33 cellular contexts compared by ENCODE assay signal in the genomic region with DNA sequence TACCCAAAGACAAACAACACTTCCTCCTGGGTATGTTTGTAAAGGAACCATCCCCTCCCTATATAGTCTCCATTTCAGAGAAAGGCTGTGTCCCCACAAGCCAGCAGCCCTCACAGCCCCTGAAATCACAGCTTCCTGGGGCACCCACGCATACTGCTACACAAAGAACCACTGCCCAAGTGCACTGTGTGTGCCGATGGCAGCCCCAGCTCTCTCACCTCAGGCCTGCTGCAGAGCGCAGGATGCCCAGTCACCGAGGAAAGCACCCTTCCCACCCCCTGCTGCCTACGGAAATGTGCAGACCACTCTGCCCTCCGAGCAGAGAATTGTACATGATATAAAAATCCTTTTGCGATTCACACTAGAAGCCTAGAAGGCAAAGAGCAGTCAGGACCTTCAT. TPM values are rescaled to one million over a fixed set of nuclear protein-coding genes. Genes with fewer than 3 reads are reported as not detected.
"Had no signal": no experiment of that assay in that cellular context is flagged by ENCODE, and none has a peak within 500 bp of the region (broad histone marks: within the 10 kb centered on the region; RNA-seq: fewer than 3 reads in every experiment).

No MANE protein-coding gene starts in this region.

- H3K27me3 Mint-ChIP-seq: naive B cell had no signal

- H3K4me1 ChIP-seq: left lung, pancreas, prostate gland, suprapubic skin, upper lobe of right lung had no signal

- ATAC-seq: left colon, left lung, natural killer cell, pancreas, right cardiac atrium, sciatic nerve, upper lobe of right lung had no signal

- H3K36me3 ChIP-seq: left lung, pancreas, prostate gland, suprapubic skin, thoracic aorta, tibial artery, upper lobe of right lung had no signal

- DNase-seq: hypothalamus; immature natural killer cell; kidney; left colon; left lung; mesendoderm; naive B cell; natural killer cell; nephron progenitor cell; nucleus accumbens; pancreas; retina; right cardiac atrium; stimulated activated CD4-positive, alpha-beta T cell treated with anti-CD3 and anti-CD28 coated beads, Interleukin-12 subunit alpha, Interleukin-12 subunit beta, amount 100 ng/mL, for 4 hours; stimulated activated CD4-positive, alpha-beta T cell treated with anti-CD3 and anti-CD28 coated beads, Interleukin-15, amount 100 ng/mL, for 24 hours; stimulated activated CD4-positive, alpha-beta T cell treated with anti-CD3 and anti-CD28 coated beads, Interleukin-2, amount 100 ng/mL, for 24 hours; stimulated activated CD4-positive, alpha-beta T cell treated with anti-CD3 and anti-CD28 coated beads, Interleukin-4, amount 100 ng/mL, for 1 hour; stimulated activated naive CD4-positive, alpha-beta T cell; tibial artery; trophoblast cell; upper lobe of right lung had no signal

- H3K27ac ChIP-seq: left lung, pancreas, prostate gland, skin epidermis, suprapubic skin, thoracic aorta, tibial artery, upper lobe of right lung had no signal

- H3K4me3 ChIP-seq: left lung, lung, pancreas, prostate gland, skin epidermis, suprapubic skin, thoracic aorta, tibial artery, upper lobe of right lung had no signal

- H3K9me3 ChIP-seq: left lung, pancreas, prostate gland, suprapubic skin, thoracic aorta, tibial artery, upper lobe of right lung had no signal

- H3K27ac Mint-ChIP-seq: immature natural killer cell; mesothelial cell of epicardium; natural killer cell; nephron progenitor cell; stimulated activated naive CD8-positive, alpha-beta T cell treated with anti-CD3 and anti-CD28 coated beads, Interleukin-15, Interleukin-2, amounts not matched to agents 100 ng/mL and 50 ng/mL, for 24 hours had no signal

- FAIRE-seq: islet of Langerhans, kidney, pancreas, urothelium cell line had no signal

- H3K27me3 ChIP-seq: left lung, pancreas, suprapubic skin, tibial artery, upper lobe of right lung had no signal

- H3K4me3 Mint-ChIP-seq: immature natural killer cell; mesothelial cell of epicardium; naive B cell; natural killer cell; nephron progenitor cell; stimulated activated naive CD8-positive, alpha-beta T cell treated with anti-CD3 and anti-CD28 coated beads, Interleukin-15, Interleukin-2, amounts not matched to agents 100 ng/mL and 50 ng/mL, for 24 hours had no signal

- H3K4me1 Mint-ChIP-seq: immature natural killer cell, mesothelial cell of epicardium, naive B cell, natural killer cell, nephron progenitor cell had no signal

- H3K9me3 Mint-ChIP-seq: nephron progenitor cell; stimulated activated naive CD8-positive, alpha-beta T cell treated with anti-CD3 and anti-CD28 coated beads, Interleukin-15, Interleukin-2, amounts not matched to agents 100 ng/mL and 50 ng/mL, for 24 hours had no signal

- H3K36me3 Mint-ChIP-seq: immature natural killer cell, naive B cell, natural killer cell had no signal

RNA-seq across cellular contexts. Expression of gene SOHLH2, which starts 39.4 kb away (rescaled TPM):
- total RNA-seq: left colon, lower leg skin, mononuclear cell, natural killer cell, thoracic aorta, upper lobe of right lung had no signal
- polyA plus RNA-seq: immature natural killer cell had no signal

RNA-seq across cellular contexts. Expression of gene DCLK1, which starts 43.7 kb away (rescaled TPM):
- total RNA-seq: mononuclear cell, natural killer cell had no signal
- polyA plus RNA-seq: immature natural killer cell had no signal
